9 cellular contexts compared by ENCODE assay signal in the genomic region with DNA sequence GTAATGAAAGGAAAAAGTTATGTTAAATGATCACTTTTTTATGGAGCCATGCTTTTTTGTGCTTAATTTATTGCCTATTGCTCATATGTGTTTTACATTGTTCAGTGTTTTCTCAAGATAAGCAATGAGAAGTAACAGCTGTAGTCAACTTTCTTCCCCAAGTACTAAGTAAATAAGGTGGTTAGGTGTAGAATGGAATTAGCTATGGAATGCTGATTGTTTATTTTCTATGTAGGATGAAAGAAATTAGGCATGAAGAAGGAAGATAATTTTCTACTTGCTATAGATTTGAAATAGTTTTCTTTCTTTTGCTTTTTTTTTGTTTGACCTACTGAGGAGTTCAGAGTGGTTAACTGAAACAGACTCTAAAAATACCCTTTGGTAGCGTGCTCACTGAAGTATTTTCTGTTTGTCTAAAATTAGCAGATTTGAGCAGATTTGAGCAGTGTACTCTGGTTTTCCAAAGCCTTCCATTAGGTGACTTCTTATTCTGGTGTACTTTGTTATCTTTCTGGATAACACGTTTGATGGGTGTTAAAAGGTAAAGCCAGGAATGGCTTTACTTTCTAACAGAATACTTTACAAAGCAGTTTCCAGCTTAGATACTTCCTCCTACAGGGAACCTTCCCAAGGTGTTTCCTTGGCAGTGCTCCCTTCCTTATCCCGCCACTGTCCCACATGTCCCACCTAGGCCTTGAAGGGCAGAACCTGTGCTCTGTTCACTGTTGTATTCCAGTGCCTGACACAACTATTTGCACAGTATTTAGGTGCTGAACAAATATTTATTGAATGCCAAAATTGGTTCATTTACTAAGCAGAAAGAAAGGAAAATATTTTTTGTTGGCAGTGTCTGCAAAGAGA. TPM values are rescaled to one million over a fixed set of nuclear protein-coding genes. Genes with fewer than 3 reads are reported as not detected.
DNase-seq lines count a peak whose midpoint lies in the region; ATAC-seq and TF ChIP-seq lines count a peak whose summit lies in the region.
"Had no signal": no experiment of that assay in that cellular context is flagged by ENCODE, and none has a peak within 500 bp of the region (broad histone marks: within the 10 kb centered on the region; RNA-seq: fewer than 3 reads in every experiment).

No MANE protein-coding gene starts in this region.

- intact Hi-C loops in colonic mucosa (cut with DNase I), result no loop called here

- no peaks in the 10 kb centered on the region for H3K9me3 ChIP-seq in colonic mucosa

- ATAC-seq in HG03378 (IDR thresholded peaks at IDR 0.05; ENCODE audit: unreplicated experiment), result peak; percentile 27
- ATAC-seq in stimulated activated naive B cell treated with anti-CD40 and anti-IgM and Interleukin-4, amounts not matched to agents 10 μg/mL and 1 μg/mL and 100 μg/mL, for 72 hours (replicated peaks), result peak; percentile 30 to 41

- no peaks in the 10 kb centered on the region for H3K27me3 Mint-ChIP-seq in T-helper 2 cell treated with Interferon-gamma antibody and Interleukin-4, amounts not matched to agents 5 μg/mL and 100 μg/mL, for 36 hours (ENCODE audit: low read depth)
- H3K27me3 Mint-ChIP-seq in stimulated activated naive B cell treated with anti-CD40 and anti-IgM and Interleukin-4, amounts not matched to agents 10 μg/mL and 1 μg/mL and 100 μg/mL, for 72 hours, result no peaks in the 10 kb centered on the region
- H3K27me3 Mint-ChIP-seq: brain had no signal

- H3K9ac ChIP-seq in colonic mucosa (ENCODE audit: low read depth in 2 of 2, low read length in 2 of 2), result peak overlapping the region in 1 of 2 donors; percentile 60

- peaks cover 15% of the 10 kb centered on the region for H3K36me3 Mint-ChIP-seq in T-helper 2 cell treated with Interferon-gamma antibody and Interleukin-4, amounts not matched to agents 5 μg/mL and 100 μg/mL, for 36 hours (ENCODE audit: low read depth)
- peaks cover 2 to 13% of the 10 kb centered on the region in 2 donors for H3K36me3 Mint-ChIP-seq in stimulated activated naive B cell treated with anti-CD40 and anti-IgM and Interleukin-4, amounts not matched to agents 10 μg/mL and 1 μg/mL and 100 μg/mL, for 72 hours
- H3K36me3 Mint-ChIP-seq: brain had no signal

- H3K9me3 Mint-ChIP-seq in T-helper 2 cell treated with Interferon-gamma antibody and Interleukin-4, amounts not matched to agents 5 μg/mL and 100 μg/mL, for 36 hours, result no peaks in the 10 kb centered on the region
- H3K9me3 Mint-ChIP-seq in stimulated activated naive B cell treated with anti-CD40 and anti-IgM and Interleukin-4, amounts not matched to agents 10 μg/mL and 1 μg/mL and 100 μg/mL, for 72 hours, result no peaks in the 10 kb centered on the region
- H3K9me3 Mint-ChIP-seq: brain had no signal

- peak overlapping the region; percentile 71 for H3K27ac Mint-ChIP-seq in T-helper 2 cell treated with Interferon-gamma antibody and Interleukin-4, amounts not matched to agents 5 μg/mL and 100 μg/mL, for 36 hours
- peak overlapping the region; percentile 93 for H3K27ac Mint-ChIP-seq in stimulated activated naive B cell treated with anti-CD40 and anti-IgM and Interleukin-4, amounts not matched to agents 10 μg/mL and 1 μg/mL and 100 μg/mL, for 72 hours

- H3K27me3 ChIP-seq in colonic mucosa, result no peaks in the 10 kb centered on the region

- H3K36me3 ChIP-seq in colonic mucosa, result no peaks in the 10 kb centered on the region

- no peak for TF ChIP-seq CTCF in colonic mucosa (IDR thresholded peaks at IDR 0.05)

- H3K4me3 ChIP-seq in colonic mucosa, result no peak overlapping the region

- H3K4me3 Mint-ChIP-seq in T-helper 2 cell treated with Interferon-gamma antibody and Interleukin-4, amounts not matched to agents 5 μg/mL and 100 μg/mL, for 36 hours, result peak overlapping the region; percentile 60
- H3K4me3 Mint-ChIP-seq in stimulated activated naive B cell treated with anti-CD40 and anti-IgM and Interleukin-4, amounts not matched to agents 10 μg/mL and 1 μg/mL and 100 μg/mL, for 72 hours, result peak overlapping the region; percentile 46 to 63
- H3K4me3 Mint-ChIP-seq: brain had no signal

- no peak for DNase-seq in T-helper 2 cell treated with Interferon-gamma antibody and Interleukin-4, amounts not matched to agents 5 μg/mL and 100 μg/mL, for 36 hours (ENCODE audit: low spot score)
- DNase-seq in T-helper 2 cell (no peak), colonic mucosa (no peak), DMS153 treated with DMSO at 0.1 percent for 48 hours (lab: John Stamatoyannopoulos, UW; ENCODE audit: unreplicated experiment) (no peak), substantia nigra (lab: John Stamatoyannopoulos, UW) (no peak)
- no peak for DNase-seq in stimulated activated naive B cell treated with anti-CD40 and anti-IgM and Interleukin-4, amounts not matched to agents 10 μg/mL and 1 μg/mL and 100 μg/mL, for 72 hours
- no peak for DNase-seq in activated CD4-positive, alpha-beta T cell treated with anti-CD3 and anti-CD28 coated beads, Interleukin-2, amount 50 U/mL, for 4 hours

- peaks cover 69% of the 10 kb centered on the region for H3K4me1 Mint-ChIP-seq in T-helper 2 cell treated with Interferon-gamma antibody and Interleukin-4, amounts not matched to agents 5 μg/mL and 100 μg/mL, for 36 hours (ENCODE audit: low read depth)
- peaks cover 56 to 87% of the 10 kb centered on the region in 2 donors for H3K4me1 Mint-ChIP-seq in stimulated activated naive B cell treated with anti-CD40 and anti-IgM and Interleukin-4, amounts not matched to agents 10 μg/mL and 1 μg/mL and 100 μg/mL, for 72 hours

- H3K4me1 ChIP-seq in colonic mucosa, result peaks cover 22% of the 10 kb centered on the region

- peak overlapping the region; percentile 53 for H3K27ac ChIP-seq in colonic mucosa
- H3K27ac ChIP-seq in substantia nigra (ENCODE audit: low read depth, low read length, poor library complexity, severe bottlenecking), result no peak overlapping the region

RNA-seq across cellular contexts. Expression of gene RASSF3, which starts 56.0 kb away (rescaled TPM):
- 10 to 100 TPM; 52.6 to 90.3 TPM for total RNA-seq in colonic mucosa
